In the genomic region with DNA sequence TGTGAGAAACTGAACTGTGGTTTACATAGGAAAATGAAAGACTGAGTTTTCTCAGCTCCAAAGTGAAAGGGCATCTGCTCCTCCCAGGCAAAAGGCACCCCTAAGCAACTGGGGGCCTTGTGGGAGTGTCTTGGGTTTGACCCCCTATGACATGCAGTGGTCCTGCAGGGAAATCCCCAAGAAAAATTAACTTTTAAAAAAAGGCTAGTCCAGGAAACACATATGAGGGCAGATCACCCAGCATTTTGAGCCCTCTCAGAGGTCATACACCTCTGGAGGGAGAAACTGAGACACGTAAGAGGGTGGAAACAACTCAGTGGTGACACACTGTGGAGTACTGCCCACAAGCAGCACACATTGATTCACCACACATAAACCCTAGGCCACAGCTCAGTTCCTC, we compare ENCODE assay signal across 16 cellular contexts. TPM values are rescaled to one million over a fixed set of nuclear protein-coding genes. Genes with fewer than 3 reads are reported as not detected.
A peak's percentile ranks its signal among the peaks of the same experiment; 100 is the strongest.
DNase-seq lines count a peak whose midpoint lies in the region; ATAC-seq lines count a peak whose summit lies in the region.
"Not testable (repeated sequence)": the region's sequence is repeated elsewhere in the genome, so short reads cannot be mapped to it uniquely, and the experiment has no call there.
"Had no signal": no experiment of that assay in that cellular context is flagged by ENCODE, and none has a peak within 500 bp of the region (broad histone marks: within the 10 kb centered on the region; RNA-seq: fewer than 3 reads in every experiment).

No MANE protein-coding gene starts in this region.

- H3K36me3 Mint-ChIP-seq in activated CD8-positive, alpha-beta memory T cell treated with anti-CD3 and anti-CD28 coated beads, Interleukin-2, amount 10 ng/mL, durations not matched to agents 7 days and 5 days = not testable (repeated sequence)

- not testable (repeated sequence) for H3K4me3 Mint-ChIP-seq in activated CD8-positive, alpha-beta memory T cell treated with anti-CD3 and anti-CD28 coated beads, Interleukin-2, amount 10 ng/mL, durations not matched to agents 7 days and 5 days

- not testable (repeated sequence) for H3K9me3 Mint-ChIP-seq in activated CD8-positive, alpha-beta memory T cell treated with anti-CD3 and anti-CD28 coated beads, Interleukin-2, amount 10 ng/mL, durations not matched to agents 7 days and 5 days (ENCODE audit: low read depth)

- H3K27ac Mint-ChIP-seq in activated CD8-positive, alpha-beta memory T cell treated with anti-CD3 and anti-CD28 coated beads, Interleukin-2, amount 10 ng/mL, durations not matched to agents 7 days and 5 days = peak overlapping the region; percentile 69

- DNase-seq in activated CD8-positive, alpha-beta memory T cell treated with anti-CD3 and anti-CD28 coated beads, Interleukin-2, amount 10 ng/mL, durations not matched to agents 7 days and 5 days = not testable (repeated sequence)

- peaks cover 12% of the 10 kb centered on the region for H3K4me1 Mint-ChIP-seq in activated CD8-positive, alpha-beta memory T cell treated with anti-CD3 and anti-CD28 coated beads, Interleukin-2, amount 10 ng/mL, durations not matched to agents 7 days and 5 days

- not testable (repeated sequence) for H3K27me3 Mint-ChIP-seq in activated CD8-positive, alpha-beta memory T cell treated with anti-CD3 and anti-CD28 coated beads, Interleukin-2, amount 10 ng/mL, durations not matched to agents 7 days and 5 days

- ATAC-seq in GM18511 (IDR thresholded peaks at IDR 0.05; ENCODE audit: unreplicated experiment) = peak; percentile 62
- ATAC-seq in GM19043 (IDR thresholded peaks at IDR 0.05; ENCODE audit: low read depth, unreplicated experiment) = peak; percentile 52
- ATAC-seq in GM21528 (IDR thresholded peaks at IDR 0.05; ENCODE audit: low FRiP score, unreplicated experiment) = peak; percentile 72
- ATAC-seq in HG02763 (IDR thresholded peaks at IDR 0.05; ENCODE audit: unreplicated experiment) = peak; percentile 60
- peak; percentile 62 for ATAC-seq in HG03039 (IDR thresholded peaks at IDR 0.05; ENCODE audit: unreplicated experiment)
- peak; percentile 51 for ATAC-seq in HG03342 (IDR thresholded peaks at IDR 0.05; ENCODE audit: unreplicated experiment)
- peak; percentile 39 for ATAC-seq in activated CD8-positive, alpha-beta memory T cell treated with anti-CD3 and anti-CD28 coated beads, Interleukin-2, amount 10 ng/mL, durations not matched to agents 7 days and 5 days

- CTCF ChIA-PET in activated CD8-positive, alpha-beta memory T cell treated with anti-CD3 and anti-CD28 coated beads, Interleukin-2, amount 10 ng/mL, durations not matched to agents 7 days and 5 days (lab: Charles Lee) = not testable (repeated sequence)

RNA-seq across cellular contexts. Expression of gene UGT2B17, which starts 22.3 kb away (rescaled TPM):
- total RNA-seq in activated CD8-positive, alpha-beta memory T cell treated with anti-CD3 and anti-CD28 coated beads, Interleukin-2, amount 10 ng/mL, durations not matched to agents 7 days and 5 days = not detected
- total RNA-seq: activated CD8-positive, alpha-beta memory T cell treated with anti-CD3 and anti-CD28 coated beads for 36 hours; body of pancreas; fibroblast of lung; GM23248; IMR-90; myocyte; posterior vena cava; sciatic nerve; vagina had no signal
